30 cellular contexts compared by ENCODE assay signal in the genomic region with DNA sequence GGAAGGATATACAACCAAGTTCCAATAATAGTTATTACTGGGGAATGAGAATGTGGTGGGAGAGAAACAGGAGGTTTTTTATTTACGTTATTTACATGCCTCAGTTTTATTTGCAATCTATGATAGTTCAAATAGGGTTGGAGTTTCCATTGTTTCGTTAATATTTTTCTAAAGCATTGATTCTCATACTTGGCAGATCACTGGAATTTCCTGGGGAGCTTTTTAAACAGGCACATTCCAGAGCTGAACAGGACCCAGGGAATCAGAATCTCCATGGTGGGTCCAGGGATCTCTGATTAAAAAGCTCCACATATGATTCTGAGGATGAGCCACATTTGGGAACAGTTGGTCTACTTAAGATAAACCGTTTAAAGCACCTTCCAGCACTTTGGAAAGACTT.
"Had no signal": no experiment of that assay in that cellular context is flagged by ENCODE, and none has a peak within 500 bp of the region (broad histone marks: within the 10 kb centered on the region; RNA-seq: fewer than 3 reads in every experiment).

No MANE protein-coding gene starts in this region.

- H3K27me3 ChIP-seq: adrenal gland, cardiac muscle cell, colonic mucosa had no signal

- H3K27ac ChIP-seq: adrenal gland, breast epithelium, cardiac muscle cell, colonic mucosa, epithelial cell of prostate, esophagus squamous epithelium, gastroesophageal sphincter, heart right ventricle had no signal

- H3K36me3 ChIP-seq: adrenal gland, breast epithelium, cardiac muscle cell, colonic mucosa, esophagus squamous epithelium, gastroesophageal sphincter, heart right ventricle had no signal

- H3K9me3 ChIP-seq: adrenal gland, breast epithelium, colonic mucosa, esophagus squamous epithelium, gastroesophageal sphincter, heart right ventricle had no signal

- DNase-seq: activated CD4-positive, alpha-beta memory T cell treated with anti-CD3 and anti-CD28 coated beads for 36 hours; activated CD4-positive, alpha-beta T cell treated with anti-CD3 and anti-CD28 coated beads for 36 hours; activated CD4-positive, alpha-beta T cell treated with anti-CD3 and anti-CD28 coated beads, Interleukin-2, amount 10 ng/mL, durations not matched to agents 24 days and 14 days; activated CD4-positive, CD25-positive, alpha-beta regulatory T cell; activated CD4-positive, CD25-positive, alpha-beta regulatory T cell treated with anti-CD3 and anti-CD28 coated beads, Interleukin-2, amount 50 U/mL, for 72 hours; activated CD8-positive, alpha-beta memory T cell treated with anti-CD3 and anti-CD28 coated beads, Interleukin-2, amount 10 ng/mL, durations not matched to agents 7 days and 5 days; activated CD8-positive, alpha-beta memory T cell treated with anti-CD3 and anti-CD28 coated beads, Interleukin-2, amount 50 U/mL, for 4 hours; activated CD8-positive, alpha-beta T cell treated with anti-CD3 and anti-CD28 coated beads, Interleukin-2, amount 10 ng/mL, durations not matched to agents 7 days and 5 days; activated effector memory CD4-positive, alpha-beta T cell treated with anti-CD3 and anti-CD28 coated beads, Interleukin-2, amount 50 U/mL, for 16 hours; activated naive CD4-positive, alpha-beta T cell treated with anti-CD3 and anti-CD28 coated beads for 36 hours; activated naive CD8-positive, alpha-beta T cell treated with anti-CD3 and anti-CD28 coated beads for 36 hours; activated naive CD8-positive, alpha-beta T cell treated with anti-CD3 and anti-CD28 coated beads, Interleukin-2, amount 50 U/mL, for 24 hours; activated T-cell treated with anti-CD3 and anti-CD28 coated beads, Interleukin-2, amount 50 U/mL, for 1 hour; activated T-cell treated with anti-CD3 and anti-CD28 coated beads, Interleukin-2, amount 50 U/mL, for 48 hours; adrenal gland; amygdala; aorta; central memory CD4-positive, alpha-beta T cell; cerebellar nuclear complex; colonic mucosa; effector CD8-positive, alpha-beta T cell; esophagus squamous epithelium; foreskin melanocyte; heart right ventricle; T-helper 17 cell; T1000 had no signal

- H3K4me3 ChIP-seq: adrenal gland, breast epithelium, cardiac muscle cell, colonic mucosa, esophagus squamous epithelium, gastroesophageal sphincter, heart right ventricle had no signal
